Comparison of ENCODE assay signal across 1 cellular context in the genomic region with DNA sequence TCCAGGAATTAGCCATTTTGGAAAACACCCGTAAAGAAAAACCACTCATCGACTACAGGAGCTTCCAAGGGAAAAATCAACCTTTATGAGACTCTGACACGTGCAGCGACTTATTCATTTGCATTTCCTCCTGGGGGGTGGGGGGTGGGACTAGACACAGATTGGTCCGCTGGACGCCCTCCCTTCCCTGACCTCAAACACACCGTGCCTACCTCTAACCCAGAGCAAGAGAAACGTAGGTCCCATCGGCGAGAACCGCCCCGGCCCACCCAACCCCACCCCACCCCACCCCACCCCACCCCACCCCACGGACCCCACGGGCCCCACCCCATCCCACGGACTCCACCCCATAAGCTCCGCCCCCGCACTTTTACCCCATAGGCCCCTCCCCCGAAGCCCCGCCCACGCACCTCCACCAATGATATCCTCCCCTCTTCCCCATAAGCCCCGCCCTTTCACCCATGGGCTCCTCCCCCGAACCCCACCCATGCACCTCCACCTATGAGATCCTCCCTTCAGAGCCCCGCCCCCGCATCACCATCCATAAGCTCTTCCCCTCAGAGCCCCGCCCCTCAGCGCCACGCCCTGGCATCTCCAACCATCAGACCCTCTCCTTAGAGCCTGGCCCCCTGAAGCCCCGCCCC.
TF ChIP-seq lines count a peak whose summit lies in the region.

No MANE protein-coding gene starts in this region.

TF ChIP-seq in HCT116, 20 proteins besides CTCF, POLR2A, EP300 and RAD21 (continued from another document):
- TF ChIP-seq, protein P1, sequence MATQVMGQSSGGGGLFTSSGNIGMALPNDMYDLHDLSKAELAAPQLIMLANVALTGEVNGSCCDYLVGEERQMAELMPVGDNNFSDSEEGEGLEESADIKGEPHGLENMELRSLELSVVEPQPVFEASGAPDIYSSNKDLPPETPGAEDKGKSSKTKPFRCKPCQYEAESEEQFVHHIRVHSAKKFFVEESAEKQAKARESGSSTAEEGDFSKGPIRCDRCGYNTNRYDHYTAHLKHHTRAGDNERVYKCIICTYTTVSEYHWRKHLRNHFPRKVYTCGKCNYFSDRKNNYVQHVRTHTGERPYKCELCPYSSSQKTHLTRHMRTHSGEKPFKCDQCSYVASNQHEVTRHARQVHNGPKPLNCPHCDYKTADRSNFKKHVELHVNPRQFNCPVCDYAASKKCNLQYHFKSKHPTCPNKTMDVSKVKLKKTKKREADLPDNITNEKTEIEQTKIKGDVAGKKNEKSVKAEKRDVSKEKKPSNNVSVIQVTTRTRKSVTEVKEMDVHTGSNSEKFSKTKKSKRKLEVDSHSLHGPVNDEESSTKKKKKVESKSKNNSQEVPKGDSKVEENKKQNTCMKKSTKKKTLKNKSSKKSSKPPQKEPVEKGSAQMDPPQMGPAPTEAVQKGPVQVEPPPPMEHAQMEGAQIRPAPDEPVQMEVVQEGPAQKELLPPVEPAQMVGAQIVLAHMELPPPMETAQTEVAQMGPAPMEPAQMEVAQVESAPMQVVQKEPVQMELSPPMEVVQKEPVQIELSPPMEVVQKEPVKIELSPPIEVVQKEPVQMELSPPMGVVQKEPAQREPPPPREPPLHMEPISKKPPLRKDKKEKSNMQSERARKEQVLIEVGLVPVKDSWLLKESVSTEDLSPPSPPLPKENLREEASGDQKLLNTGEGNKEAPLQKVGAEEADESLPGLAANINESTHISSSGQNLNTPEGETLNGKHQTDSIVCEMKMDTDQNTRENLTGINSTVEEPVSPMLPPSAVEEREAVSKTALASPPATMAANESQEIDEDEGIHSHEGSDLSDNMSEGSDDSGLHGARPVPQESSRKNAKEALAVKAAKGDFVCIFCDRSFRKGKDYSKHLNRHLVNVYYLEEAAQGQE (IDR thresholded peaks at IDR 0.05; ENCODE audit: low read depth), result no peak
- TF ChIP-seq CEBPB (IDR thresholded peaks at IDR 0.05; ENCODE audit: low read depth) (no peak), EGR1 (IDR thresholded peaks at IDR 0.05; ENCODE audit: low read depth) (no peak), SP1 (IDR thresholded peaks at IDR 0.05; ENCODE audit: low read depth) (no peak), ELF1 (IDR thresholded peaks at IDR 0.05; ENCODE audit: borderline replicate concordance, low read depth) (no peak), YY1 (IDR thresholded peaks at IDR 0.05; ENCODE audit: extremely low read depth, insufficient replicate concordance, low read depth, low read length) (no peak), POLR2AphosphoS5 (IDR thresholded peaks at IDR 0.05; ENCODE audit: low read depth, low read length) (no peak)
- TF ChIP-seq, protein P2, sequence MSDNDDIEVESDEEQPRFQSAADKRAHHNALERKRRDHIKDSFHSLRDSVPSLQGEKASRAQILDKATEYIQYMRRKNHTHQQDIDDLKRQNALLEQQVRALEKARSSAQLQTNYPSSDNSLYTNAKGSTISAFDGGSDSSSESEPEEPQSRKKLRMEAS (IDR thresholded peaks at IDR 0.05), result no peak
